In the genomic region with DNA sequence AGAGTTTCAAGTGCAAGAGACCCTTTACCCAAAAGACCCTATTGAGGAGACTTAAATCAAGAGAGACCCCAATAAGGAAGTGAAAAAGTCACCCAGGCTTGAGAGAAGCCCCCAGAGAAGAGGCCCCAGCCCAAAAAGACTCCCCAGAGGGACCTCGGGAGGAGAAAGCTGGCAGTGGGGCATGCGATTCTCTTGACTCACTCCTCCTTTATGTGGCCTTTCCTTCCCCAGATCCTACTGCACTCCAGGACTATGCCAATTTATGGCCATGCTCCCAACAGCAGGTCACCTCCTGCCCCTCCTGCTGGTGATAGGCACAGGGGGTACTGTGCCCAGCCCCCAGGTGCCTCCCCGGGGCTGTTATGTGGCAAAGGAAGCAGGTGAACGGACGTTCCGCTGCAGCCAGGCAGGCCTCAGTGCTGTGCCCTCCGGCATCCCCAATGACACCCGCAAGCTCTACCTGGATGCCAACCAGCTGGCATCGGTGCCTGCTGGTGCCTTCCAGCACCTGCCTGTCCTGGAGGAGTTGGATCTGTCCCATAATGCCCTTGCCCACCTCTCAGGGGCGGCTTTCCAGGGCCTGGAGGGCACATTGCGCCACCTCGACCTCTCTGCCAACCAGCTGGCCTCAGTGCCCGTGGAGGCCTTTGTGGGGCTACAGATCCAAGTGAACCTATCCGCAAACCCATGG, we compare ENCODE assay signal across 24 cellular contexts. TPM values are rescaled to one million over a fixed set of nuclear protein-coding genes. Genes with fewer than 3 reads are reported as not detected.
DNase-seq lines count a peak whose midpoint lies in the region; ATAC-seq, FAIRE-seq and TF ChIP-seq lines count a peak whose summit lies in the region.
"Had no signal": no experiment of that assay in that cellular context is flagged by ENCODE, and none has a peak within 500 bp of the region (broad histone marks: within the 10 kb centered on the region; RNA-seq: fewer than 3 reads in every experiment).

No MANE protein-coding gene starts in this region.

- no peak overlapping the region for H2AFZ ChIP-seq in HepG2 (ENCODE audit: low read length)
- no peak overlapping the region for H2AFZ ChIP-seq in PC-3 (ENCODE audit: low read length)
- H2AFZ ChIP-seq: GM23338 had no signal

- no peak overlapping the region for H3K4me3 Mint-ChIP-seq in MCF 10A (ENCODE audit: unreplicated experiment)
- no peak overlapping the region for H3K4me3 Mint-ChIP-seq in stimulated activated naive B cell treated with anti-CD40 and anti-IgM and Interleukin-4, amounts not matched to agents 10 μg/mL and 1 μg/mL and 100 μg/mL, for 72 hours
- H3K4me3 Mint-ChIP-seq: CD4-positive, alpha-beta memory T cell; GM23338 had no signal

- TF ChIP-seq CTCF in breast epithelium (IDR thresholded peaks at IDR 0.05) (no peak), MCF 10A (IDR thresholded peaks at IDR 0.05; ENCODE audit: unreplicated experiment) (no peak), HepG2 (CRISPR knock-in tag; IDR thresholded peaks at IDR 0.05) (no peak), transverse colon (IDR thresholded peaks at IDR 0.05) (no peak), PC-3 (conservative IDR thresholded peaks at IDR 0.05; ENCODE audit: low read depth, low read length) (no peak), sigmoid colon (IDR thresholded peaks at IDR 0.05) (no peak)

- POLR2A ChIA-PET in MCF 10A (lab: Yijun Ruan, JAX): no interaction called here
- POLR2A ChIA-PET in HepG2 (lab: Yijun Ruan, JAX): no interaction called here
- POLR2A ChIA-PET in PC-3 (lab: Charles Lee; ENCODE audit: unreplicated experiment): interaction anchor here (0.6 kb wide), 1 partner anchor 169 kb away, joined by 13 read pairs; no protein-coding TSS in a partner anchor

- no peak for TF ChIP-seq EP300 in HepG2 (IDR thresholded peaks at IDR 0.05; ENCODE audit: low read depth in 2 of 2, low read length in 2 of 2)
- TF ChIP-seq EP300 in HepG2 (CRISPR knock-in tag; IDR thresholded peaks at IDR 0.05; ENCODE audit: borderline replicate concordance): no peak
- TF ChIP-seq EP300 in transverse colon (IDR thresholded peaks at IDR 0.05; ENCODE audit: low read depth): no peak
- no peak for TF ChIP-seq EP300 in sigmoid colon (IDR thresholded peaks at IDR 0.05)

- H3K9me2 ChIP-seq in PC-3 (replicated peaks; ENCODE audit: low read length): no peaks in the 10 kb centered on the region

- in situ Hi-C loops in HepG2 (cut with HindIII; ENCODE audit: extremely low pct_ligation_motif_present, low pct_unique_long_range_greater_than_20kb) (no loop called here), transverse colon (cut with MboI; ENCODE audit: low pct_ligation_motif_present in 1 of 4, low pct_unique_long_range_greater_than_20kb in 1 of 4, low sequenced_read_pairs in 3 of 4) (no loop called here)

- 42% methylated on average over 10 of the region's 14 CpGs for WGBS in HepG2 (ENCODE audit: low lambda C conversion rate)
- WGBS in transverse colon (ENCODE audit: low coverage in 1 of 2), 2 donors: 85% methylated on average over 10 of the region's 14 CpGs; no CpG with 5 or more reads in 1 of the 2 donors
- 87 to 90% methylated on average over 14 of the region's 14 CpGs for WGBS in sigmoid colon, 2 donors

- no peak for TF ChIP-seq RAD21 in HepG2 (CRISPR knock-in tag; IDR thresholded peaks at IDR 0.05)

- H3K4me2 ChIP-seq in HepG2 (ENCODE audit: low read depth, low read length) (no peak overlapping the region), PC-3 (ENCODE audit: low read length) (no peak overlapping the region)
- H3K4me2 ChIP-seq: GM23338 had no signal

- H3K4me3 ChIP-seq in breast epithelium (no peak overlapping the region), HepG2 (replicated peaks in 1 of 3; ENCODE audit: insufficient read depth in 1 of 3, low read depth in 2 of 3, low read length in 3 of 3) (no peak overlapping the region), transverse colon (no peak overlapping the region), PC-3 (ENCODE audit: low read length) (no peak overlapping the region), sigmoid colon (no peak overlapping the region)
- H3K4me3 ChIP-seq: GM12878, GM23338 had no signal

- H3K79me2 ChIP-seq in HepG2 (ENCODE audit: insufficient read depth, low read length): no peaks in the 10 kb centered on the region
- no peaks in the 10 kb centered on the region for H3K79me2 ChIP-seq in PC-3 (ENCODE audit: low read length)

- no peaks in the 10 kb centered on the region for H3K9me3 ChIP-seq in breast epithelium
- H3K9me3 ChIP-seq in HepG2 (ENCODE audit: low read length): no peaks in the 10 kb centered on the region
- no peaks in the 10 kb centered on the region for H3K9me3 ChIP-seq in transverse colon
- H3K9me3 ChIP-seq in PC-3 (ENCODE audit: low read length): no peaks in the 10 kb centered on the region
- H3K9me3 ChIP-seq in sigmoid colon: no peaks in the 10 kb centered on the region
- H3K9me3 ChIP-seq: BE2C had no signal

- DNase-seq in breast epithelium (ENCODE audit: low spot score in 2 of 2): peak in 1 of 2 donors; percentile 58
- no peak for DNase-seq in MCF 10A (ENCODE audit: unreplicated experiment)
- peak; percentile 18 for DNase-seq in NCI-H2029 treated with DMSO at 0.1 percent for 48 hours (lab: John Stamatoyannopoulos, UW)
- no peak for DNase-seq in HepG2 (ENCODE audit: low spot score)
- no peak for DNase-seq in stimulated activated naive B cell treated with anti-CD40 and anti-IgM and Interleukin-4, amounts not matched to agents 10 μg/mL and 1 μg/mL and 100 μg/mL, for 72 hours
- DNase-seq in transverse colon: no peak
- no peak for DNase-seq in PC-3
- DNase-seq in sigmoid colon: no peak
- DNase-seq: 8988T; BE2C; CD4-positive, alpha-beta memory T cell; HCEC 1CT; KG1; MV-4-11; NCI-H1417; NCI-H187; NCI-H69; NK-92 treated with Interleukin-12 subunit alpha and Interleukin-12 subunit beta, amount 100 ng/mL, for 24 hours; OCI-M1; SIG-M5 had no signal

- H3K27me3 ChIP-seq in breast epithelium: no peaks in the 10 kb centered on the region
- H3K27me3 ChIP-seq in HepG2 (ENCODE audit: control insufficient read depth in 1 of 2, insufficient read depth in 2 of 2, low read length in 2 of 2): peaks cover 16 to 36% of the 10 kb centered on the region in 2 experiments; a peak in 3 of 5 replicates
- no peaks in the 10 kb centered on the region for H3K27me3 ChIP-seq in transverse colon
- H3K27me3 ChIP-seq in PC-3 (ENCODE audit: low read length): no peaks in the 10 kb centered on the region
- H3K27me3 ChIP-seq in sigmoid colon: no peaks in the 10 kb centered on the region
- H3K27me3 ChIP-seq: BE2C had no signal

- H3K9me3 Mint-ChIP-seq in MCF 10A (ENCODE audit: unreplicated experiment): no peaks in the 10 kb centered on the region
- H3K9me3 Mint-ChIP-seq in stimulated activated naive B cell treated with anti-CD40 and anti-IgM and Interleukin-4, amounts not matched to agents 10 μg/mL and 1 μg/mL and 100 μg/mL, for 72 hours: peaks cover 0 to 3% of the 10 kb centered on the region in 2 donors
- H3K9me3 Mint-ChIP-seq: CD4-positive, alpha-beta memory T cell; GM23338 had no signal

- H3K4me1 Mint-ChIP-seq in MCF 10A (ENCODE audit: insufficient read depth, unreplicated experiment): no peaks in the 10 kb centered on the region
- H3K4me1 Mint-ChIP-seq in stimulated activated naive B cell treated with anti-CD40 and anti-IgM and Interleukin-4, amounts not matched to agents 10 μg/mL and 1 μg/mL and 100 μg/mL, for 72 hours: peaks cover 33 to 46% of the 10 kb centered on the region in 2 donors

- no peaks in the 10 kb centered on the region for H3K36me3 ChIP-seq in breast epithelium
- no peaks in the 10 kb centered on the region for H3K36me3 ChIP-seq in HepG2 (replicated peaks in 1 of 2; ENCODE audit: control insufficient read depth in 1 of 2, insufficient read depth in 2 of 2, low read length in 2 of 2)
- H3K36me3 ChIP-seq in transverse colon: no peaks in the 10 kb centered on the region
- no peaks in the 10 kb centered on the region for H3K36me3 ChIP-seq in PC-3 (ENCODE audit: low read depth, low read length)
- H3K36me3 ChIP-seq in sigmoid colon: no peaks in the 10 kb centered on the region
- H3K36me3 ChIP-seq: BE2C had no signal

- no peak for TF ChIP-seq POLR2A in breast epithelium (IDR thresholded peaks at IDR 0.05)
- TF ChIP-seq POLR2A in HepG2 (IDR thresholded peaks at IDR 0.05; ENCODE audit: insufficient read depth in 1 of 2, low read depth in 2 of 2, low read length in 2 of 2): no peak
- TF ChIP-seq POLR2A in transverse colon (IDR thresholded peaks at IDR 0.05): no peak
- no peak for TF ChIP-seq POLR2A in sigmoid colon (IDR thresholded peaks at IDR 0.05)

- H3K36me3 Mint-ChIP-seq in MCF 10A (ENCODE audit: insufficient read depth, unreplicated experiment): peaks cover 7% of the 10 kb centered on the region
- no peaks in the 10 kb centered on the region for H3K36me3 Mint-ChIP-seq in stimulated activated naive B cell treated with anti-CD40 and anti-IgM and Interleukin-4, amounts not matched to agents 10 μg/mL and 1 μg/mL and 100 μg/mL, for 72 hours
- H3K36me3 Mint-ChIP-seq: CD4-positive, alpha-beta memory T cell had no signal

- no peak overlapping the region for H3K27ac Mint-ChIP-seq in MCF 10A (ENCODE audit: low read depth, unreplicated experiment)
- peak overlapping the region; percentile 51 for H3K27ac Mint-ChIP-seq in stimulated activated naive B cell treated with anti-CD40 and anti-IgM and Interleukin-4, amounts not matched to agents 10 μg/mL and 1 μg/mL and 100 μg/mL, for 72 hours
- H3K27ac Mint-ChIP-seq: CD4-positive, alpha-beta memory T cell; GM23338 had no signal

- H3K4me1 ChIP-seq in breast epithelium: no peaks in the 10 kb centered on the region
- H3K4me1 ChIP-seq in HepG2 (ENCODE audit: insufficient read depth, low read length): peaks cover 34% of the 10 kb centered on the region
- no peaks in the 10 kb centered on the region for H3K4me1 ChIP-seq in transverse colon
- H3K4me1 ChIP-seq in PC-3 (ENCODE audit: insufficient read depth, low read length): 0 out of 2 replicates have a peak, but pooled peaks cover 8% of the 10 kb centered on the region
- peaks cover 0 to 16% (median 12%) of the 10 kb centered on the region in 4 donors for H3K4me1 ChIP-seq in sigmoid colon

- H3K9ac ChIP-seq in HepG2 (ENCODE audit: insufficient read depth, low read depth, low read length) (no peak overlapping the region), PC-3 (ENCODE audit: low read length) (no peak overlapping the region)

- H3K27ac ChIP-seq in breast epithelium (peak overlapping the region; percentile 61 to 71), HepG2 (ENCODE audit: extremely low read length, insufficient read depth, low read length) (no peak overlapping the region), transverse colon (no peak overlapping the region), PC-3 (ENCODE audit: low read length) (no peak overlapping the region), sigmoid colon (no peak overlapping the region)

- BruUV-seq in MCF 10A (replicated peaks; lab: Mats Ljungman, UMichigan) (no TSS peak), HepG2 (replicated peaks; lab: Mats Ljungman, UMichigan) (no TSS peak), PC-3 (replicated peaks; lab: Mats Ljungman, UMichigan) (no TSS peak)

- intact Hi-C loops in breast epithelium (cut with DNase I; ENCODE audit: low total_unique reads): no loop called here
- intact Hi-C loops in MCF 10A (cut with micrococcal nuclease): no loop called here
- intact Hi-C loops in HepG2 (cut with micrococcal nuclease; ENCODE audit: unreplicated experiment): no loop called here
- intact Hi-C loops in transverse colon (cut with DNase I; ENCODE audit: low total_unique reads): no loop called here
- intact Hi-C loops in PC-3 (cut with micrococcal nuclease): no loop called here
- intact Hi-C loops in sigmoid colon (cut with DNase I): no loop called here

- CTCF ChIA-PET in MCF 10A (lab: Yijun Ruan, JAX): interaction anchor here (0.5 to 0.6 kb wide), 2 partner anchors 35 to 182 kb away, joined by 3 to 4 read pairs; no protein-coding TSS in a partner anchor
- CTCF ChIA-PET in HepG2 (lab: Yijun Ruan, JAX; ENCODE audit: low intra/inter-chr PET ratio, low total read pairs): no interaction called here
- CTCF ChIA-PET in PC-3 (lab: Charles Lee): no interaction called here

- no peak for FAIRE-seq in HepG2 (lab: Jason Lieb, UNC)
- FAIRE-seq: GM12878, GM19239 had no signal

- H3F3A ChIP-seq in PC-3 (ENCODE audit: low read length, unreplicated experiment): no peaks in the 10 kb centered on the region

- H4K20me1 ChIP-seq in HepG2 (ENCODE audit: insufficient read depth, low read length): no peaks in the 10 kb centered on the region
- no peaks in the 10 kb centered on the region for H4K20me1 ChIP-seq in PC-3 (ENCODE audit: low read length)

- ATAC-seq in HepG2 (no peak), PC-3 (no peak)
- no peak for ATAC-seq in stimulated activated naive B cell treated with anti-CD40 and anti-IgM and Interleukin-4, amounts not matched to agents 10 μg/mL and 1 μg/mL and 100 μg/mL, for 72 hours (replicated peaks)
- ATAC-seq: GM12878, GM23338 had no signal

- H3K27me3 Mint-ChIP-seq in MCF 10A (ENCODE audit: insufficient read depth, unreplicated experiment): peaks cover 23% of the 10 kb centered on the region
- H3K27me3 Mint-ChIP-seq in stimulated activated naive B cell treated with anti-CD40 and anti-IgM and Interleukin-4, amounts not matched to agents 10 μg/mL and 1 μg/mL and 100 μg/mL, for 72 hours: no peaks in the 10 kb centered on the region
- H3K27me3 Mint-ChIP-seq: CD4-positive, alpha-beta memory T cell had no signal

RNA-seq across cellular contexts. Expression of a gene that starts 16.3 kb away (rescaled TPM):
- 1 to 10 TPM in 1 of 3 donors, not detected in 2; 1.2 TPM for total RNA-seq in breast epithelium
- total RNA-seq in MCF 10A (2022): not detected in 2 replicates
- total RNA-seq in HepG2 (2016; rRNA removed; fragmentation: Illumina TruSeq; extraction: Trizol): not detected in 2 replicates
- total RNA-seq in HepG2 (2016; cell fraction: cytosol; rRNA removed; fragmentation: Illumina TruSeq; extraction: Trizol; ENCODE audit: low read depth): not detected in 2 replicates
- not detected in 2 replicates for total RNA-seq in HepG2 (2016; cell fraction: insoluble cytoplasmic fraction; rRNA removed; fragmentation: Illumina TruSeq; extraction: Trizol)
- total RNA-seq in HepG2 (2016; cell fraction: membrane; rRNA removed; fragmentation: Illumina TruSeq; extraction: Trizol): not detected in 2 replicates
- total RNA-seq in HepG2 (2016; cell fraction: nucleus; rRNA removed; fragmentation: Illumina TruSeq; extraction: Trizol): not detected in 2 replicates
- polyA plus RNA-seq in HepG2 (2011; rRNA removed): 0.10 and 0.17 TPM in 2 replicates
- 0.11 TPM in 1 of 2 replicates, not detected in the other for polyA plus RNA-seq in HepG2 (2011; cell fraction: cytosol; rRNA removed)
- polyA plus RNA-seq in HepG2 (2011; cell fraction: nucleus; rRNA removed): not detected in 2 replicates
- polyA plus RNA-seq in HepG2 (2012): not detected in 2 replicates
- polyA plus RNA-seq in HepG2 (2016; cell fraction: cytosol; fragmentation: Illumina TruSeq; extraction: Trizol; ENCODE audit: low read depth): not detected in 2 replicates
- not detected in 2 replicates for polyA plus RNA-seq in HepG2 (2016; cell fraction: insoluble cytoplasmic fraction; fragmentation: Illumina TruSeq; extraction: Trizol; ENCODE audit: low read depth)
- not detected in 2 replicates for polyA plus RNA-seq in HepG2 (2016; cell fraction: membrane; fragmentation: Illumina TruSeq; extraction: Trizol; ENCODE audit: low read depth)
- not detected in 2 replicates for polyA plus RNA-seq in HepG2 (2016; cell fraction: nucleus; fragmentation: Illumina TruSeq; extraction: Trizol; ENCODE audit: insufficient read depth, low read depth)
- 0.24 TPM in 1 of 2 replicates, not detected in the other for polyA minus RNA-seq in HepG2 (2011; rRNA and poly(A)+ RNA removed; ENCODE audit: low replicate concordance)
- not detected in 2 replicates for polyA minus RNA-seq in HepG2 (2011; cell fraction: cytosol; rRNA and poly(A)+ RNA removed)
- polyA minus RNA-seq in HepG2 (2011; cell fraction: nucleus; rRNA and poly(A)+ RNA removed): not detected in 2 replicates
- total RNA-seq in transverse colon: not detected
- not detected in 2 replicates for total RNA-seq in PC-3 (2014; rRNA removed)
- not detected for total RNA-seq in sigmoid colon
- under 1 TPM in 1 of 3 donors, not detected in 2; 0.07 TPM for polyA plus RNA-seq in sigmoid colon
- total RNA-seq: CD4-positive, alpha-beta memory T cell; GM12878; RPMI7951 had no signal
- polyA plus RNA-seq: CD4-positive, alpha-beta memory T cell; GM12878; GM23338 had no signal

RNA-seq across cellular contexts. Expression of a gene that starts 16.4 kb away (rescaled TPM):
- total RNA-seq in breast epithelium (100 to 1,000 TPM in 2 of 3 donors, 10 to 100 TPM in 1; 90.5 to 158 (median 104) TPM), MCF 10A (2022) (14.7 and 17.0 TPM in 2 replicates), HepG2 (2016; rRNA removed; fragmentation: Illumina TruSeq; extraction: Trizol) (125 and 181 TPM in 2 replicates), transverse colon (10 to 100 TPM; 47.4 to 78.9 (median 56.7) TPM), PC-3 (2014; rRNA removed) (27.0 and 27.4 TPM in 2 replicates), sigmoid colon (10 to 100 TPM; 39.8 to 55.7 (median 51.8) TPM)
- 52.8 and 58.2 TPM in 2 replicates for total RNA-seq in HepG2 (2016; cell fraction: cytosol; rRNA removed; fragmentation: Illumina TruSeq; extraction: Trizol; ENCODE audit: low read depth)
- 110 and 214 TPM in 2 replicates for total RNA-seq in HepG2 (2016; cell fraction: insoluble cytoplasmic fraction; rRNA removed; fragmentation: Illumina TruSeq; extraction: Trizol)
- total RNA-seq in HepG2 (2016; cell fraction: membrane; rRNA removed; fragmentation: Illumina TruSeq; extraction: Trizol): 136 and 143 TPM in 2 replicates
- 112 and 134 TPM in 2 replicates for total RNA-seq in HepG2 (2016; cell fraction: nucleus; rRNA removed; fragmentation: Illumina TruSeq; extraction: Trizol)
- polyA plus RNA-seq in HepG2 (2011; rRNA removed) (384 and 546 TPM in 2 replicates), sigmoid colon (10 to 100 TPM; 39.0 to 72.9 (median 43.9) TPM)
- 330 and 331 TPM in 2 replicates for polyA plus RNA-seq in HepG2 (2011; cell fraction: cytosol; rRNA removed)
- 319 and 431 TPM in 2 replicates for polyA plus RNA-seq in HepG2 (2011; cell fraction: nucleus; rRNA removed)
- polyA plus RNA-seq in HepG2 (2012): 176 and 292 TPM in 2 replicates
- polyA plus RNA-seq in HepG2 (2016; cell fraction: cytosol; fragmentation: Illumina TruSeq; extraction: Trizol; ENCODE audit: low read depth): 35.1 and 42.1 TPM in 2 replicates
- polyA plus RNA-seq in HepG2 (2016; cell fraction: insoluble cytoplasmic fraction; fragmentation: Illumina TruSeq; extraction: Trizol; ENCODE audit: low read depth): 81.8 and 96.3 TPM in 2 replicates
- 72.9 and 81.6 TPM in 2 replicates for polyA plus RNA-seq in HepG2 (2016; cell fraction: membrane; fragmentation: Illumina TruSeq; extraction: Trizol; ENCODE audit: low read depth)
- 169 and 170 TPM in 2 replicates for polyA plus RNA-seq in HepG2 (2016; cell fraction: nucleus; fragmentation: Illumina TruSeq; extraction: Trizol; ENCODE audit: insufficient read depth, low read depth)
- polyA minus RNA-seq in HepG2 (2011; rRNA and poly(A)+ RNA removed; ENCODE audit: low replicate concordance): 76.0 and 1,167 TPM in 2 replicates
- polyA minus RNA-seq in HepG2 (2011; cell fraction: cytosol; rRNA and poly(A)+ RNA removed): 115 and 192 TPM in 2 replicates
- 79.2 and 94.6 TPM in 2 replicates for polyA minus RNA-seq in HepG2 (2011; cell fraction: nucleus; rRNA and poly(A)+ RNA removed)

RNA-seq across cellular contexts. Expression of a gene that starts 19.0 kb away (rescaled TPM):
- total RNA-seq in breast epithelium (1 to 10 TPM in 1 of 3 donors, under 1 TPM in 1, not detected in 1; 0.44 to 3.4 TPM), MCF 10A (2022) (0.61 and 0.77 TPM in 2 replicates), HepG2 (2016; rRNA removed; fragmentation: Illumina TruSeq; extraction: Trizol) (not detected in 2 replicates), transverse colon (1 to 10 TPM in 1 of 4 donors, not detected in 3; 3.7 TPM), PC-3 (2014; rRNA removed) (not detected in 2 replicates), sigmoid colon (1 to 10 TPM in 1 of 4 donors, not detected in 3; 1.3 TPM)
- total RNA-seq in HepG2 (2016; cell fraction: cytosol; rRNA removed; fragmentation: Illumina TruSeq; extraction: Trizol; ENCODE audit: low read depth): not detected in 2 replicates
- total RNA-seq in HepG2 (2016; cell fraction: insoluble cytoplasmic fraction; rRNA removed; fragmentation: Illumina TruSeq; extraction: Trizol): not detected in 2 replicates
- total RNA-seq in HepG2 (2016; cell fraction: membrane; rRNA removed; fragmentation: Illumina TruSeq; extraction: Trizol): not detected in 2 replicates
- not detected in 2 replicates for total RNA-seq in HepG2 (2016; cell fraction: nucleus; rRNA removed; fragmentation: Illumina TruSeq; extraction: Trizol)
- polyA plus RNA-seq in HepG2 (2011; rRNA removed) (0.07 TPM in 1 of 2 replicates, not detected in the other), sigmoid colon (under 1 TPM in 2 of 3 donors, not detected in 1; 0.29 to 0.60 TPM)
- 0.08 TPM in 1 of 2 replicates, not detected in the other for polyA plus RNA-seq in HepG2 (2011; cell fraction: cytosol; rRNA removed)
- polyA plus RNA-seq in HepG2 (2011; cell fraction: nucleus; rRNA removed): not detected in 2 replicates
- not detected in 2 replicates for polyA plus RNA-seq in HepG2 (2012)
- not detected in 2 replicates for polyA plus RNA-seq in HepG2 (2016; cell fraction: cytosol; fragmentation: Illumina TruSeq; extraction: Trizol; ENCODE audit: low read depth)
- polyA plus RNA-seq in HepG2 (2016; cell fraction: insoluble cytoplasmic fraction; fragmentation: Illumina TruSeq; extraction: Trizol; ENCODE audit: low read depth): not detected in 2 replicates
- polyA plus RNA-seq in HepG2 (2016; cell fraction: membrane; fragmentation: Illumina TruSeq; extraction: Trizol; ENCODE audit: low read depth): not detected in 2 replicates
- not detected in 2 replicates for polyA plus RNA-seq in HepG2 (2016; cell fraction: nucleus; fragmentation: Illumina TruSeq; extraction: Trizol; ENCODE audit: insufficient read depth, low read depth)
- not detected in 2 replicates for polyA minus RNA-seq in HepG2 (2011; rRNA and poly(A)+ RNA removed; ENCODE audit: low replicate concordance)
- polyA minus RNA-seq in HepG2 (2011; cell fraction: cytosol; rRNA and poly(A)+ RNA removed): not detected in 2 replicates
- polyA minus RNA-seq in HepG2 (2011; cell fraction: nucleus; rRNA and poly(A)+ RNA removed): not detected in 2 replicates
- total RNA-seq: GM12878, GM23338, RPMI7951 had no signal
- polyA plus RNA-seq: GM23338 had no signal

RNA-seq across cellular contexts. Expression of a gene that starts 25.4 kb away (rescaled TPM):
- total RNA-seq in breast epithelium (10 to 100 TPM in 2 of 3 donors, 1 to 10 TPM in 1; 9.1 to 19.0 (median 15.8) TPM), MCF 10A (2022) (1.4 and 5.0 TPM in 2 replicates), HepG2 (2016; rRNA removed; fragmentation: Illumina TruSeq; extraction: Trizol) (0.70 and 3.3 TPM in 2 replicates), transverse colon (100 to 1,000 TPM; 109 to 142 (median 116) TPM), PC-3 (2014; rRNA removed) (3.8 and 4.8 TPM in 2 replicates), sigmoid colon (10 to 100 TPM in 1 of 4 donors, 1 to 10 TPM in 3; 2.0 to 22.7 (median 4.8) TPM)
- total RNA-seq in HepG2 (2016; cell fraction: cytosol; rRNA removed; fragmentation: Illumina TruSeq; extraction: Trizol; ENCODE audit: low read depth): 0.44 and 0.51 TPM in 2 replicates
- 0.76 and 2.9 TPM in 2 replicates for total RNA-seq in HepG2 (2016; cell fraction: insoluble cytoplasmic fraction; rRNA removed; fragmentation: Illumina TruSeq; extraction: Trizol)
- 0.31 and 0.62 TPM in 2 replicates for total RNA-seq in HepG2 (2016; cell fraction: membrane; rRNA removed; fragmentation: Illumina TruSeq; extraction: Trizol)
- 8.3 and 9.3 TPM in 2 replicates for total RNA-seq in HepG2 (2016; cell fraction: nucleus; rRNA removed; fragmentation: Illumina TruSeq; extraction: Trizol)
- polyA plus RNA-seq in HepG2 (2011; rRNA removed) (30.4 and 39.4 TPM in 2 replicates), sigmoid colon (100 to 1,000 TPM in 1 of 3 donors, 10 to 100 TPM in 2; 50.5 to 133 (median 94.8) TPM)
- 3.7 and 4.3 TPM in 2 replicates for polyA plus RNA-seq in HepG2 (2011; cell fraction: cytosol; rRNA removed)
- polyA plus RNA-seq in HepG2 (2011; cell fraction: nucleus; rRNA removed): 140 and 180 TPM in 2 replicates
- polyA plus RNA-seq in HepG2 (2012): 36.5 and 54.8 TPM in 2 replicates
- polyA plus RNA-seq in HepG2 (2016; cell fraction: cytosol; fragmentation: Illumina TruSeq; extraction: Trizol; ENCODE audit: low read depth): 0.33 and 0.52 TPM in 2 replicates
- polyA plus RNA-seq in HepG2 (2016; cell fraction: insoluble cytoplasmic fraction; fragmentation: Illumina TruSeq; extraction: Trizol; ENCODE audit: low read depth): 0.73 and 1.2 TPM in 2 replicates
- 0.26 and 0.35 TPM in 2 replicates for polyA plus RNA-seq in HepG2 (2016; cell fraction: membrane; fragmentation: Illumina TruSeq; extraction: Trizol; ENCODE audit: low read depth)
- 21.8 and 24.9 TPM in 2 replicates for polyA plus RNA-seq in HepG2 (2016; cell fraction: nucleus; fragmentation: Illumina TruSeq; extraction: Trizol; ENCODE audit: insufficient read depth, low read depth)
- 4.9 and 23.3 TPM in 2 replicates for polyA minus RNA-seq in HepG2 (2011; rRNA and poly(A)+ RNA removed; ENCODE audit: low replicate concordance)
- 1.1 and 1.5 TPM in 2 replicates for polyA minus RNA-seq in HepG2 (2011; cell fraction: cytosol; rRNA and poly(A)+ RNA removed)
- polyA minus RNA-seq in HepG2 (2011; cell fraction: nucleus; rRNA and poly(A)+ RNA removed): 42.0 and 56.2 TPM in 2 replicates

RNA-seq across cellular contexts. Expression of a gene that starts 36.8 kb away (rescaled TPM):
- total RNA-seq in breast epithelium: 10 to 100 TPM; 79.4 to 83.0 (median 81.0) TPM
- total RNA-seq in MCF 10A (2022): 74.2 and 95.3 TPM in 2 replicates
- total RNA-seq in HepG2 (2016; rRNA removed; fragmentation: Illumina TruSeq; extraction: Trizol): 114 and 146 TPM in 2 replicates
- 19.9 and 20.3 TPM in 2 replicates for total RNA-seq in HepG2 (2016; cell fraction: cytosol; rRNA removed; fragmentation: Illumina TruSeq; extraction: Trizol; ENCODE audit: low read depth)
- total RNA-seq in HepG2 (2016; cell fraction: insoluble cytoplasmic fraction; rRNA removed; fragmentation: Illumina TruSeq; extraction: Trizol): 99.4 and 154 TPM in 2 replicates
- total RNA-seq in HepG2 (2016; cell fraction: membrane; rRNA removed; fragmentation: Illumina TruSeq; extraction: Trizol): 37.5 and 39.8 TPM in 2 replicates
- 88.8 and 102 TPM in 2 replicates for total RNA-seq in HepG2 (2016; cell fraction: nucleus; rRNA removed; fragmentation: Illumina TruSeq; extraction: Trizol)
- 97.4 and 118 TPM in 2 replicates for polyA plus RNA-seq in HepG2 (2011; rRNA removed)
- polyA plus RNA-seq in HepG2 (2011; cell fraction: cytosol; rRNA removed): 82.0 and 93.0 TPM in 2 replicates
- 117 and 120 TPM in 2 replicates for polyA plus RNA-seq in HepG2 (2011; cell fraction: nucleus; rRNA removed)
- polyA plus RNA-seq in HepG2 (2012): 97.2 and 131 TPM in 2 replicates
- polyA plus RNA-seq in HepG2 (2016; cell fraction: cytosol; fragmentation: Illumina TruSeq; extraction: Trizol; ENCODE audit: low read depth): 14.5 and 14.8 TPM in 2 replicates
- 110 and 126 TPM in 2 replicates for polyA plus RNA-seq in HepG2 (2016; cell fraction: insoluble cytoplasmic fraction; fragmentation: Illumina TruSeq; extraction: Trizol; ENCODE audit: low read depth)
- polyA plus RNA-seq in HepG2 (2016; cell fraction: membrane; fragmentation: Illumina TruSeq; extraction: Trizol; ENCODE audit: low read depth): 20.5 and 22.5 TPM in 2 replicates
- polyA plus RNA-seq in HepG2 (2016; cell fraction: nucleus; fragmentation: Illumina TruSeq; extraction: Trizol; ENCODE audit: insufficient read depth, low read depth): 160 and 165 TPM in 2 replicates
- 151 and 161 TPM in 2 replicates for polyA minus RNA-seq in HepG2 (2011; rRNA and poly(A)+ RNA removed; ENCODE audit: low replicate concordance)
- 49.5 and 51.3 TPM in 2 replicates for polyA minus RNA-seq in HepG2 (2011; cell fraction: cytosol; rRNA and poly(A)+ RNA removed)
- 34.4 and 36.3 TPM in 2 replicates for polyA minus RNA-seq in HepG2 (2011; cell fraction: nucleus; rRNA and poly(A)+ RNA removed)
- total RNA-seq in transverse colon: 100 to 1,000 TPM in 3 of 4 donors, 10 to 100 TPM in 1; 80.7 to 117 (median 112) TPM
- total RNA-seq in PC-3 (2014; rRNA removed): 267 and 338 TPM in 2 replicates
- total RNA-seq in sigmoid colon: 10 to 100 TPM; 53.2 to 71.3 (median 64.2) TPM
- polyA plus RNA-seq in sigmoid colon: 100 to 1,000 TPM in 1 of 3 donors, 10 to 100 TPM in 2; 57.1 to 112 (median 78.1) TPM

Comparison
In these comparisons a context has a peak if more than half of its experiments do, and no peak if none do; other contexts are left out.
1. H3K27ac ChIP-seq: peak in breast epithelium (2 of 2); none in HepG2 (single experiment), transverse colon (0 of 4), PC-3 (single experiment) and sigmoid colon (0 of 4).